Comparison of ENCODE assay signal across 18 cellular contexts in genomic region chr4:122341906-122342305, GRCh38. TPM values are rescaled to one million over a fixed set of nuclear protein-coding genes. Genes with fewer than 3 reads are reported as not detected.
A peak's percentile ranks its signal among the peaks of the same experiment; 100 is the strongest.
DNase-seq lines count a peak whose midpoint lies in the region; ATAC-seq and TF ChIP-seq lines count a peak whose summit lies in the region.
"Had no signal": no experiment of that assay in that cellular context is flagged by ENCODE, and none has a peak within 500 bp of the region (broad histone marks: within the 10 kb centered on the region; RNA-seq: fewer than 3 reads in every experiment).

No MANE protein-coding gene starts in this region.

- DNase-seq in BJ (ENCODE audit: low read depth) (peak; percentile 50), LHCN-M2 (ENCODE audit: low read depth) (peak; percentile 80), chondrocyte (ENCODE audit: low spot score) (no peak), mesenchymal stem cell (peak; percentile 80), right lobe of liver (no peak), esophagus squamous epithelium (lab: John Stamatoyannopoulos, UW) (no peak), SKM-1 treated with dmso at 0.1 percent for 144 hours (lab: John Stamatoyannopoulos, UW; ENCODE audit: unreplicated experiment) (no peak), SK-N-DZ (ENCODE audit: low spot score) (no peak)
- DNase-seq: activated CD4-positive, CD25-positive, alpha-beta regulatory T cell treated with anti-CD3 and anti-CD28 coated beads, Interleukin-2, amount 50 U/mL, for 72 hours; NCI-H1417 treated with DMSO at 0.1 percent for 48 hours; NCI-H69; pancreas; stimulated activated CD4-positive, alpha-beta T cell treated with anti-CD3 and anti-CD28 coated beads, Interleukin-2, amount 100 ng/mL, for 24 hours; stimulated activated naive CD4-positive, alpha-beta T cell treated with Interleukin-2 at 50 U/mL for 16 hours had no signal

- peak overlapping the region; percentile 2 for H3K9ac ChIP-seq in mesenchymal stem cell (ENCODE audit: low read length)

- no peaks in the 10 kb centered on the region for H3K27me3 ChIP-seq in BJ (ENCODE audit: control insufficient read depth, insufficient read depth, low read length)
- no peaks in the 10 kb centered on the region for H3K27me3 ChIP-seq in mesenchymal stem cell (ENCODE audit: control insufficient read depth in 1 of 2, insufficient read depth in 1 of 2, low read length in 2 of 2)
- no peaks in the 10 kb centered on the region for H3K27me3 ChIP-seq in right lobe of liver
- H3K27me3 ChIP-seq in esophagus squamous epithelium = no peaks in the 10 kb centered on the region
- H3K27me3 ChIP-seq: pancreas had no signal

- TF ChIP-seq CTCF in BJ (IDR thresholded peaks at IDR 0.05; ENCODE audit: insufficient read depth, low read depth, low read length) (no peak), chondrocyte (IDR thresholded peaks at IDR 0.05) (no peak), right lobe of liver (IDR thresholded peaks at IDR 0.05) (no peak), esophagus squamous epithelium (IDR thresholded peaks at IDR 0.05) (no peak)

- TF ChIP-seq POLR2A in right lobe of liver (IDR thresholded peaks at IDR 0.05) (no peak), esophagus squamous epithelium (IDR thresholded peaks at IDR 0.05) (no peak)

- H3K27me3 Mint-ChIP-seq in chondrocyte (ENCODE audit: low read depth) = no peaks in the 10 kb centered on the region

- no peak overlapping the region for H4K91ac ChIP-seq in mesenchymal stem cell (ENCODE audit: low read length)

- H3K4me1 ChIP-seq in mesenchymal stem cell (ENCODE audit: control insufficient read depth, insufficient read depth, low read depth, low read length) = no peaks in the 10 kb centered on the region
- no peaks in the 10 kb centered on the region for H3K4me1 ChIP-seq in right lobe of liver
- no peaks in the 10 kb centered on the region for H3K4me1 ChIP-seq in esophagus squamous epithelium
- H3K4me1 ChIP-seq: pancreas had no signal

- peak overlapping the region; percentile 85 for H3K27ac ChIP-seq in mesenchymal stem cell (ENCODE audit: low read length, poor library complexity, severe bottlenecking)
- no peak overlapping the region for H3K27ac ChIP-seq in right lobe of liver
- no peak overlapping the region for H3K27ac ChIP-seq in esophagus squamous epithelium
- H3K27ac ChIP-seq: pancreas had no signal

- peaks cover 8% of the 10 kb centered on the region for H3K36me3 Mint-ChIP-seq in chondrocyte (ENCODE audit: low read depth)

- H2BK120ac ChIP-seq in mesenchymal stem cell (ENCODE audit: low read depth, low read length) = no peak overlapping the region

- H2BK12ac ChIP-seq in mesenchymal stem cell (ENCODE audit: low read length in 2 of 2) = no peak overlapping the region

- no peak overlapping the region for H3K4me2 ChIP-seq in mesenchymal stem cell (ENCODE audit: low read length, poor library complexity, severe bottlenecking)

- H3K4ac ChIP-seq in mesenchymal stem cell (ENCODE audit: low read depth in 1 of 2, low read length in 2 of 2) = no peak overlapping the region

- H4K8ac ChIP-seq in mesenchymal stem cell (ENCODE audit: low read length) = no peak overlapping the region

- WGBS in mesenchymal stem cell = 100% methylated on average over 1 of the region's 2 CpGs
- 100% methylated on average over 2 of the region's 2 CpGs for WGBS in right lobe of liver (ENCODE audit: insufficient coverage, low coverage, low lambda C conversion rate, missing lambda C conversion rate)
- WGBS in esophagus squamous epithelium, 2 donors = 92 to 97% methylated on average over 2 of the region's 2 CpGs

- peaks cover 4% of the 10 kb centered on the region for H3K79me1 ChIP-seq in mesenchymal stem cell (replicated peaks; ENCODE audit: low read length, poor library complexity, severe bottlenecking)

- H3K36me3 ChIP-seq in BJ (ENCODE audit: control insufficient read depth, insufficient read depth, low read length) (no peaks in the 10 kb centered on the region), mesenchymal stem cell (ENCODE audit: control insufficient read depth in 1 of 2, insufficient read depth in 2 of 2, low read depth in 1 of 2, low read length in 2 of 2) (peaks cover 3 to 58% of the 10 kb centered on the region in 2 experiments), right lobe of liver (peaks cover 0 to 7% (median 0%) of the 10 kb centered on the region in 4 donors), esophagus squamous epithelium (peaks cover 0 to 91% (median 0%) of the 10 kb centered on the region in 3 donors)

- intact Hi-C loops in right lobe of liver (cut with DNase I) = no loop called here
- intact Hi-C loops in esophagus squamous epithelium (cut with DNase I) = no loop called here

- no peak overlapping the region for H3K14ac ChIP-seq in mesenchymal stem cell (ENCODE audit: low read length in 2 of 2)

- H3K4me3 ChIP-seq in BJ (ENCODE audit: low read depth, low read length) (no peak overlapping the region), mesenchymal stem cell (ENCODE audit: insufficient read depth in 1 of 2, low read depth in 1 of 2, low read length in 2 of 2) (no peak overlapping the region), right lobe of liver (no peak overlapping the region), esophagus squamous epithelium (no peak overlapping the region)
- H3K4me3 ChIP-seq: pancreas had no signal

- no peak overlapping the region for H3K18ac ChIP-seq in mesenchymal stem cell (ENCODE audit: low read depth in 1 of 2, low read length in 2 of 2)

- POLR2A ChIA-PET in BJ (lab: Charles Lee) = interaction anchor here (0.6 kb wide), 1 partner anchor 205 kb away, joined by 4 read pairs; no protein-coding TSS in a partner anchor

- ATAC-seq in right lobe of liver = no peak
- ATAC-seq: pancreas had no signal

- no peak overlapping the region for H3K23ac ChIP-seq in mesenchymal stem cell (ENCODE audit: low read length in 2 of 2)

- H3K9me3 ChIP-seq in mesenchymal stem cell (ENCODE audit: control insufficient read depth, low read length) (no peaks in the 10 kb centered on the region), right lobe of liver (no peaks in the 10 kb centered on the region), esophagus squamous epithelium (no peaks in the 10 kb centered on the region)
- H3K9me3 ChIP-seq: pancreas had no signal

- no peak overlapping the region for H2BK5ac ChIP-seq in mesenchymal stem cell (ENCODE audit: low read depth, low read length, poor library complexity, severe bottlenecking)

- H2AK5ac ChIP-seq in mesenchymal stem cell (ENCODE audit: low read length, severe bottlenecking) = no peak overlapping the region

- H2BK15ac ChIP-seq in mesenchymal stem cell (ENCODE audit: low read depth, poor library complexity, severe bottlenecking) = no peak overlapping the region

- no peak overlapping the region for H2AFZ ChIP-seq in mesenchymal stem cell (ENCODE audit: low read depth, low read length)

- no peak overlapping the region for H3K4me3 Mint-ChIP-seq in chondrocyte (ENCODE audit: unreplicated experiment)

- CTCF ChIA-PET in BJ (lab: Yijun Ruan, JAX) = interaction anchor here (0.6 kb wide), 1 partner anchor 188 kb away, joined by 3 read pairs; no protein-coding TSS in a partner anchor

- no peaks in the 10 kb centered on the region for H3K9me3 Mint-ChIP-seq in chondrocyte (ENCODE audit: low read depth)
- H3K9me3 Mint-ChIP-seq: activated T-helper 2 cell treated with anti-CD3 and anti-CD28 coated beads, Interferon-gamma antibody, Interleukin-2, Interleukin-4, amounts not matched to agents 10 μg/mL and 5 μg/mL and 100 μg/mL, durations not matched to agents 14 hours and 24 hours and 36 hours had no signal

- H3K4me1 Mint-ChIP-seq in chondrocyte (ENCODE audit: low read depth) = peaks cover 11% of the 10 kb centered on the region

- H3K27ac Mint-ChIP-seq in chondrocyte (ENCODE audit: unreplicated experiment) = peak overlapping the region; percentile 9
- H3K27ac Mint-ChIP-seq: activated T-helper 2 cell treated with anti-CD3 and anti-CD28 coated beads, Interferon-gamma antibody, Interleukin-2, Interleukin-4, amounts not matched to agents 10 μg/mL and 5 μg/mL and 100 μg/mL, durations not matched to agents 14 hours and 24 hours and 36 hours had no signal

RNA-seq across cellular contexts. Expression of gene ADAD1, which starts 36.9 kb away (rescaled TPM):
- not detected in 2 replicates for polyA plus RNA-seq in BJ (2011; rRNA removed)
- not detected in 2 replicates for polyA minus RNA-seq in BJ (2011; rRNA and poly(A)+ RNA removed)
- total RNA-seq in LHCN-M2 (2014; rRNA removed) (not detected in 2 replicates), chondrocyte (not detected in 3 replicates), right lobe of liver (not detected), esophagus squamous epithelium (not detected)
- polyA plus RNA-seq in LHCN-M2 (2012) = not detected
- polyA plus RNA-seq in mesenchymal stem cell (2013, experiment 1 of 2) = not detected
- polyA plus RNA-seq in mesenchymal stem cell (2013, experiment 2 of 2) = not detected
- polyA plus RNA-seq in SK-N-DZ (2014; cell fraction: cytosol; rRNA removed) = not detected in 2 replicates
- not detected in 2 replicates for polyA plus RNA-seq in SK-N-DZ (2014; cell fraction: nucleus; rRNA removed)
- total RNA-seq: activated T-helper 2 cell treated with anti-CD3 and anti-CD28 coated beads, Interferon-gamma antibody, Interleukin-2, Interleukin-4, amounts not matched to agents 10 μg/mL and 5 μg/mL and 100 μg/mL, durations not matched to agents 14 hours and 24 hours and 36 hours; glomerular endothelial cell; lung microvascular endothelial cell; pancreas; SK-MEL-5 had no signal
- polyA plus RNA-seq: pancreas had no signal

Comparison
In these comparisons a context has a peak if more than half of its experiments do, and no peak if none do; other contexts are left out.
1. DNase-seq: peak in BJ (single experiment), LHCN-M2 (single experiment) and mesenchymal stem cell (single experiment); none in chondrocyte (single experiment), right lobe of liver (0 of 3), esophagus squamous epithelium (single experiment), SKM-1 treated with dmso at 0.1 percent for 144 hours (single experiment) and SK-N-DZ (single experiment).